In genomic region chr4:151427268-151427667, GRCh38 we compare ENCODE assay signal across 16 cellular contexts. TPM values are rescaled to one million over a fixed set of nuclear protein-coding genes. Genes with fewer than 3 reads are reported as not detected.
DNase-seq lines count a peak whose midpoint lies in the region; ATAC-seq and TF ChIP-seq lines count a peak whose summit lies in the region.
"Had no signal": no experiment of that assay in that cellular context is flagged by ENCODE, and none has a peak within 500 bp of the region (broad histone marks: within the 10 kb centered on the region; RNA-seq: fewer than 3 reads in every experiment).

No MANE protein-coding gene starts in this region.

- H3K9me3 ChIP-seq in colonic mucosa (no peaks in the 10 kb centered on the region), gastrocnemius medialis (no peaks in the 10 kb centered on the region), transverse colon (no peaks in the 10 kb centered on the region)
- H3K9me3 ChIP-seq in CD4-positive, alpha-beta memory T cell (ENCODE audit: control insufficient read depth in 1 of 2, low read length in 2 of 2): no peaks in the 10 kb centered on the region

- no peak for TF ChIP-seq POLR2A in gastrocnemius medialis (IDR thresholded peaks at IDR 0.05)
- TF ChIP-seq POLR2A in transverse colon (IDR thresholded peaks at IDR 0.05): no peak

- H3K4me1 Mint-ChIP-seq in CD4-positive, alpha-beta memory T cell: no peaks in the 10 kb centered on the region
- H3K4me1 Mint-ChIP-seq: B cell had no signal

- no peaks in the 10 kb centered on the region for H3K36me3 ChIP-seq in colonic mucosa
- H3K36me3 ChIP-seq in gastrocnemius medialis: no peaks in the 10 kb centered on the region
- no peaks in the 10 kb centered on the region for H3K36me3 ChIP-seq in transverse colon
- no peaks in the 10 kb centered on the region for H3K36me3 ChIP-seq in CD4-positive, alpha-beta memory T cell (ENCODE audit: insufficient read depth, low read length)

- intact Hi-C loops in left ventricle myocardium superior (cut with micrococcal nuclease) (no loop called here), cardiac septum (cut with DNase I) (no loop called here), colonic mucosa (cut with DNase I) (no loop called here), gastrocnemius medialis (cut with DNase I; ENCODE audit: low total_unique reads) (no loop called here), transverse colon (cut with DNase I; ENCODE audit: low total_unique reads) (no loop called here)
- intact Hi-C loops in CD4-positive, alpha-beta memory T cell (cut with micrococcal nuclease): no loop called here

- DNase-seq in left ventricle myocardium superior: no peak
- DNase-seq in cardiac septum (ENCODE audit: low spot score): no peak
- no peak for DNase-seq in colonic mucosa
- DNase-seq in gastrocnemius medialis: no peak
- DNase-seq in transverse colon: no peak
- no peak for DNase-seq in CD4-positive, alpha-beta memory T cell
- DNase-seq: ACHN; C1 segment of cervical spinal cord; CD8-positive, alpha-beta T cell; COR-L47; HCEC 1CT; HFFc6 had no signal

- CTCF ChIA-PET in CD4-positive, alpha-beta memory T cell (lab: Charles Lee; ENCODE audit: partially characterized antibody): no interaction called here

- 92 to 94% methylated on average over 1 of the region's 1 CpG for WGBS in transverse colon (ENCODE audit: low coverage in 1 of 2), 2 donors

- no peak for TF ChIP-seq EP300 in transverse colon (IDR thresholded peaks at IDR 0.05; ENCODE audit: low read depth)

- H3K9me3 Mint-ChIP-seq in CD4-positive, alpha-beta memory T cell: no peaks in the 10 kb centered on the region
- H3K9me3 Mint-ChIP-seq: CD8-positive, alpha-beta T cell; HFFc6 had no signal

- H3K27me3 Mint-ChIP-seq in CD4-positive, alpha-beta memory T cell: peaks cover 2 to 10% of the 10 kb centered on the region in 2 donors

- peak; percentile 35 for ATAC-seq in left ventricle myocardium superior
- peak; percentile 57 to 82 for ATAC-seq in gastrocnemius medialis
- ATAC-seq in GM21723 (IDR thresholded peaks at IDR 0.05; ENCODE audit: unreplicated experiment): no peak
- ATAC-seq in HG02870 (IDR thresholded peaks at IDR 0.05; ENCODE audit: unreplicated experiment): no peak
- ATAC-seq: CD8-positive, alpha-beta T cell had no signal

- H3K27ac ChIP-seq in colonic mucosa: peak overlapping the region; percentile 60
- H3K27ac ChIP-seq in gastrocnemius medialis: peak overlapping the region; percentile 83 to 90 (median 89)
- peak overlapping the region; percentile 53 to 73 (median 65) for H3K27ac ChIP-seq in transverse colon
- no peak overlapping the region for H3K27ac ChIP-seq in CD4-positive, alpha-beta memory T cell (ENCODE audit: low read depth, low read length)
- H3K27ac ChIP-seq: HL-60 had no signal

- POLR2A ChIA-PET in CD4-positive, alpha-beta memory T cell (lab: Charles Lee; ENCODE audit: partially characterized antibody): no interaction called here

- H3K4me3 ChIP-seq in colonic mucosa (no peak overlapping the region), gastrocnemius medialis (peak overlapping the region in 3 of 4 donors; percentile 12 to 32 (median 23)), transverse colon (no peak overlapping the region)
- no peak overlapping the region for H3K4me3 ChIP-seq in CD4-positive, alpha-beta memory T cell (ENCODE audit: low read length in 2 of 2)

- no peaks in the 10 kb centered on the region for H3K36me3 Mint-ChIP-seq in CD4-positive, alpha-beta memory T cell
- H3K36me3 Mint-ChIP-seq: CD8-positive, alpha-beta T cell had no signal

- no peaks in the 10 kb centered on the region for H3K4me1 ChIP-seq in colonic mucosa
- H3K4me1 ChIP-seq in gastrocnemius medialis: peaks cover 71 to 77% of the 10 kb centered on the region in 2 donors
- peaks cover 0 to 18% (median 7%) of the 10 kb centered on the region in 4 donors for H3K4me1 ChIP-seq in transverse colon
- no peaks in the 10 kb centered on the region for H3K4me1 ChIP-seq in CD4-positive, alpha-beta memory T cell (ENCODE audit: insufficient read depth, low read length)

- in situ Hi-C loops in gastrocnemius medialis (cut with MboI; ENCODE audit: low sequenced_read_pairs in 4 of 4): loop anchor here in 1 of 4 donors (10.0 kb wide), 1 partner anchor 108 kb away; no protein-coding TSS in a partner anchor
- in situ Hi-C loops in transverse colon (cut with MboI; ENCODE audit: low pct_ligation_motif_present in 1 of 4, low pct_unique_long_range_greater_than_20kb in 1 of 4, low sequenced_read_pairs in 3 of 4): no loop called here

- TF ChIP-seq CTCF in colonic mucosa (IDR thresholded peaks at IDR 0.05): no peak
- no peak for TF ChIP-seq CTCF in gastrocnemius medialis (IDR thresholded peaks at IDR 0.05 in 4 of 5, conservative IDR thresholded peaks at IDR 0.05 in 1 of 5)
- TF ChIP-seq CTCF in transverse colon (IDR thresholded peaks at IDR 0.05): no peak

- no peak overlapping the region for H3K4me3 Mint-ChIP-seq in CD4-positive, alpha-beta memory T cell
- H3K4me3 Mint-ChIP-seq: B cell; CD8-positive, alpha-beta T cell; HFFc6 had no signal

- H3K9ac ChIP-seq in colonic mucosa (ENCODE audit: low read depth in 2 of 2, low read length in 2 of 2): no peak overlapping the region

- no peak overlapping the region for H3K27ac Mint-ChIP-seq in CD4-positive, alpha-beta memory T cell
- H3K27ac Mint-ChIP-seq: B cell; CD8-positive, alpha-beta T cell; HFFc6 had no signal

- no peaks in the 10 kb centered on the region for H3K27me3 ChIP-seq in colonic mucosa
- H3K27me3 ChIP-seq in gastrocnemius medialis: no peaks in the 10 kb centered on the region
- no peaks in the 10 kb centered on the region for H3K27me3 ChIP-seq in transverse colon
- peaks cover 4% of the 10 kb centered on the region for H3K27me3 ChIP-seq in CD4-positive, alpha-beta memory T cell (ENCODE audit: insufficient read depth, low read length)

RNA-seq across cellular contexts. Expression of gene FHIP1A, which starts 18.3 kb away (rescaled TPM):
- total RNA-seq in left ventricle myocardium superior: 20.2 TPM
- total RNA-seq in cardiac septum: 19.5 TPM
- total RNA-seq in colonic mucosa: 10 to 100 TPM; 31.5 to 33.4 TPM
- total RNA-seq in gastrocnemius medialis: 100 to 1,000 TPM in 2 of 4 donors, 10 to 100 TPM in 2; 34.7 to 143 (median 78.3) TPM
- 10 to 100 TPM; 40.8 to 52.9 (median 44.5) TPM for total RNA-seq in transverse colon
- total RNA-seq in CD4-positive, alpha-beta memory T cell: 1 to 10 TPM; 2.6 to 3.2 TPM
- under 1 TPM in 1 of 2 donors, not detected in 1; 0.59 TPM for polyA plus RNA-seq in CD4-positive, alpha-beta memory T cell

Comparison
In these comparisons a context has a peak if more than half of its experiments do, and no peak if none do; other contexts are left out.
1. ATAC-seq: peak in left ventricle myocardium superior (single experiment) and gastrocnemius medialis (2 of 2); none in GM21723 (single experiment) and HG02870 (single experiment).
2. H3K4me3 ChIP-seq: peak in gastrocnemius medialis (3 of 4); none in colonic mucosa (single experiment), transverse colon (0 of 4) and CD4-positive, alpha-beta memory T cell (0 of 2).